Comparison of ENCODE assay signal across 8 cellular contexts in the genomic region with DNA sequence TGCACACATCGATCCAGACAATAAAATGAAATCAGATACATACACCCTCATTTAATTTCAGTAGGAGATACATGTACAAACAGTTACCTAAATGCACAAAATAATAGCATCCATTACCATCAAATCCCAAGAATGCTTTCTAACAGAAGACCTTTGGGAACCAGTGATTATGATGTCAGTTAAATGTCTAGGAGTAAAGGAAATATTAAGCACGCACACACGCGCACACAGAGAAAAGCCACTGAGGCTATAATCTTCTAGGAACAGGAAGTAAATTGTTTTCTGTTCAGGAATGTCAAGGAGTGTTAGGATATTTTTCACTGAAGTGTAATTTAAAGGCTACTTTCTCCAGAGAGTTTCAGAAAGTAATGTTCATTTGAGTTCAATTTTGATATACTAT.
"Had no signal": no experiment of that assay in that cellular context is flagged by ENCODE, and none has a peak within 500 bp of the region (broad histone marks: within the 10 kb centered on the region; RNA-seq: fewer than 3 reads in every experiment).

No MANE protein-coding gene starts in this region.

- H3K4me3 ChIP-seq: GM12878 had no signal

- DNase-seq: GDM1, GF-D8 had no signal

- FAIRE-seq: G401.6, GM12878, GM12891, GM12892, GM18507, GM19239 had no signal
